Comparison of ENCODE assay signal across 26 cellular contexts in genomic region chr17:1957037-1957436, GRCh38.
DNase-seq lines count a peak whose midpoint lies in the region; ATAC-seq and TF ChIP-seq lines count a peak whose summit lies in the region.
"Had no signal": no experiment of that assay in that cellular context is flagged by ENCODE, and none has a peak within 500 bp of the region (broad histone marks: within the 10 kb centered on the region; RNA-seq: fewer than 3 reads in every experiment).

No MANE protein-coding gene starts in this region.

- H3K9ac ChIP-seq in fibroblast of lung (ENCODE audit: insufficient read depth, low read length): no peak overlapping the region

- no peak overlapping the region for H2AFZ ChIP-seq in fibroblast of lung (ENCODE audit: low read length)

- TF ChIP-seq CTCF in fibroblast of lung (conservative IDR thresholded peaks at IDR 0.05 in 1 of 2, IDR thresholded peaks at IDR 0.05 in 1 of 2; ENCODE audit: low read depth in 1 of 2, low read length in 2 of 2): no peak
- no peak for TF ChIP-seq CTCF in retinal pigment epithelial cell (conservative IDR thresholded peaks at IDR 0.05; ENCODE audit: low read depth, low read length)

- H3K27ac ChIP-seq in fibroblast of lung (ENCODE audit: insufficient read depth, low read length): no peak overlapping the region
- H3K27ac ChIP-seq: epithelial cell of prostate, SK-N-MC, spleen, transverse colon had no signal

- no peaks in the 10 kb centered on the region for H3K36me3 ChIP-seq in fibroblast of lung (ENCODE audit: control insufficient read depth, insufficient read depth, low read length)
- H3K36me3 ChIP-seq: spleen, transverse colon had no signal

- ATAC-seq in HG03432 (IDR thresholded peaks at IDR 0.05; ENCODE audit: unreplicated experiment): no peak
- ATAC-seq: left colon; natural killer cell treated with Interleukin-12 subunit alpha and Interleukin-12 subunit beta and Interleukin-15 and Interleukin-18, amount 100 ng/mL, for 72 hours; Panc1 had no signal

- H3K4me3 ChIP-seq in fibroblast of lung (replicated peaks in 1 of 4; ENCODE audit: control extremely low read depth in 1 of 4, insufficient read depth in 1 of 4, low read depth in 3 of 4, low read length in 4 of 4) (no peak overlapping the region), retinal pigment epithelial cell (ENCODE audit: low read length) (no peak overlapping the region)
- H3K4me3 ChIP-seq: SK-N-MC, spleen, transverse colon had no signal

- peaks cover 2% of the 10 kb centered on the region for H3K4me1 ChIP-seq in fibroblast of lung (ENCODE audit: control insufficient read depth, extremely low read depth, insufficient read depth, low read length)
- H3K4me1 ChIP-seq: transverse colon had no signal

- H3K9me3 ChIP-seq in fibroblast of lung (ENCODE audit: control insufficient read depth, insufficient read depth, low read depth, low read length): no peaks in the 10 kb centered on the region
- H3K9me3 ChIP-seq: spleen, transverse colon had no signal

- H3K79me2 ChIP-seq in fibroblast of lung (ENCODE audit: control insufficient read depth, insufficient read depth, low read length): no peaks in the 10 kb centered on the region

- DNase-seq in ELR (ENCODE audit: low read depth) (peak; percentile 28), M059J (ENCODE audit: low read depth) (peak; percentile 50), fibroblast of lung (ENCODE audit: low read depth in 2 of 2) (peak; percentile 13 to 61), retinal pigment epithelial cell (ENCODE audit: low read depth) (peak; percentile 19), middle frontal gyrus (ENCODE audit: extremely low spot score, low spot score) (no peak), NCI-H146 (lab: John Stamatoyannopoulos, UW) (no peak)
- DNase-seq: activated B cell treated with CpG ODN at 0.5 μM for 24 hours; activated CD4-positive, alpha-beta memory T cell treated with anti-CD3 and anti-CD28 coated beads, Interleukin-2, amount 10 ng/mL, durations not matched to agents 7 days and 5 days; activated naive CD4-positive, alpha-beta T cell; activated T-cell treated with anti-CD3 and anti-CD28 coated beads for 4 hours; amygdala; C1 segment of cervical spinal cord; GDM1; KBM-7; left colon; mesendoderm; MV-4-11; NCI-H187; spleen; stimulated activated CD4-positive, alpha-beta T cell treated with anti-CD3 and anti-CD28 coated beads, Interleukin-4, amount 100 ng/mL, for 24 hours; transverse colon had no signal

- no peak overlapping the region for H3K4me2 ChIP-seq in fibroblast of lung (ENCODE audit: extremely low read depth, insufficient read depth, low read length)

- H3K27me3 ChIP-seq in fibroblast of lung (ENCODE audit: control insufficient read depth, insufficient read depth, low read length): no peaks in the 10 kb centered on the region
- H3K27me3 ChIP-seq: spleen, transverse colon had no signal

- no peaks in the 10 kb centered on the region for H4K20me1 ChIP-seq in fibroblast of lung (ENCODE audit: control insufficient read depth, extremely low read depth, insufficient read depth, low read length)

Comparison
In these comparisons a context has a peak if more than half of its experiments do, and no peak if none do; other contexts are left out.
1. DNase-seq: peak in ELR (single experiment), M059J (single experiment), fibroblast of lung (2 of 2) and retinal pigment epithelial cell (single experiment); none in middle frontal gyrus (single experiment) and NCI-H146 (single experiment).